In genomic region chr7:53358301-53358700, GRCh38 we compare ENCODE assay signal across 21 cellular contexts.
DNase-seq lines count a peak whose midpoint lies in the region; TF ChIP-seq lines count a peak whose summit lies in the region.
"Had no signal": no experiment of that assay in that cellular context is flagged by ENCODE, and none has a peak within 500 bp of the region (broad histone marks: within the 10 kb centered on the region; RNA-seq: fewer than 3 reads in every experiment).

No MANE protein-coding gene starts in this region.

- no peak overlapping the region for H3K9ac ChIP-seq in OCI-LY3 (ENCODE audit: low read length)

- H4K20me1 ChIP-seq in OCI-LY3 (ENCODE audit: insufficient read depth, low read length), result no peaks in the 10 kb centered on the region

- no peak overlapping the region for H2AFZ ChIP-seq in OCI-LY3 (ENCODE audit: low read depth, low read length)

- H3K36me3 ChIP-seq in OCI-LY3 (replicated peaks; ENCODE audit: low read depth, low read length), result no peaks in the 10 kb centered on the region
- no peaks in the 10 kb centered on the region for H3K36me3 ChIP-seq in tibial artery

- H3K9me3 ChIP-seq in OCI-LY3 (ENCODE audit: insufficient read depth, low read length), result no peaks in the 10 kb centered on the region
- no peaks in the 10 kb centered on the region for H3K9me3 ChIP-seq in tibial artery

- intact Hi-C loops in tibial artery (cut with DNase I; ENCODE audit: low total_unique reads), result no loop called here

- DNase-seq in DMS53 (lab: John Stamatoyannopoulos, UW), result peak; percentile 1
- no peak for DNase-seq in DMS53 treated with DMSO at 0.1 percent for 48 hours (lab: John Stamatoyannopoulos, UW; ENCODE audit: unreplicated experiment)
- peak; percentile 23 for DNase-seq in iPS-NIHi7 (ENCODE audit: extremely low spot score)
- no peak for DNase-seq in stimulated activated CD4-positive, alpha-beta T cell treated with anti-CD3 and anti-CD28 coated beads, Interleukin-15, amount 100 ng/mL, for 24 hours
- DNase-seq in glomerular visceral epithelial cell (ENCODE audit: extremely low spot score), result no peak
- no peak for DNase-seq in tibial artery
- DNase-seq: 8988T; Caco-2; CD4-positive, alpha-beta T cell; DMS79; KG1; NCI-H1092 treated with DMSO at 0.1 percent for 48 hours; NCI-H146; NCI-H2029 treated with DMSO at 0.1 percent for 48 hours; NCI-H2171 treated with DMSO at 0.1 percent for 48 hours; NCI-H446; NCI-H69; PC-3; RPMI8226 had no signal

- peak; percentile 9; the same call in 1 of the 2 replicates for TF ChIP-seq CTCF in C4-2B (conservative IDR thresholded peaks at IDR 0.05)
- 0 out of 2 replicates have a peak, but pooled peaks have one; percentile 7 for TF ChIP-seq CTCF in OCI-LY3 (IDR thresholded peaks at IDR 0.05; ENCODE audit: low read depth, low read length)
- no peak for TF ChIP-seq CTCF in tibial artery (IDR thresholded peaks at IDR 0.05)

- no peaks in the 10 kb centered on the region for H3K79me2 ChIP-seq in OCI-LY3 (ENCODE audit: low read length)

- H3K4me3 ChIP-seq in OCI-LY3 (ENCODE audit: low read length) (no peak overlapping the region), tibial artery (no peak overlapping the region)

- H3K27ac ChIP-seq in C4-2B, result no peak overlapping the region
- no peak overlapping the region for H3K27ac ChIP-seq in OCI-LY3 (ENCODE audit: low read length)
- no peak overlapping the region for H3K27ac ChIP-seq in tibial artery

- no peaks in the 10 kb centered on the region for H3K27me3 ChIP-seq in OCI-LY3 (ENCODE audit: low read depth, low read length)
- no peaks in the 10 kb centered on the region for H3K27me3 ChIP-seq in tibial artery

- H3K4me2 ChIP-seq in OCI-LY3 (ENCODE audit: low read length), result no peak overlapping the region

- H3K4me1 ChIP-seq in OCI-LY3 (ENCODE audit: low read length) (no peaks in the 10 kb centered on the region), tibial artery (no peaks in the 10 kb centered on the region)

Comparison
In these comparisons a context has a peak if more than half of its experiments do, and no peak if none do; other contexts are left out.
1. DNase-seq: peak in DMS53 (single experiment) and iPS-NIHi7 (single experiment); none in DMS53 treated with DMSO at 0.1 percent for 48 hours (single experiment), stimulated activated CD4-positive, alpha-beta T cell treated with anti-CD3 and anti-CD28 coated beads, Interleukin-15, amount 100 ng/mL, for 24 hours (single experiment), glomerular visceral epithelial cell (single experiment) and tibial artery (0 of 2).
2. CTCF ChIP-seq: peak in C4-2B (single experiment) and OCI-LY3 (single experiment); none in tibial artery (0 of 2).